24 cellular contexts compared by ENCODE assay signal in the genomic region with DNA sequence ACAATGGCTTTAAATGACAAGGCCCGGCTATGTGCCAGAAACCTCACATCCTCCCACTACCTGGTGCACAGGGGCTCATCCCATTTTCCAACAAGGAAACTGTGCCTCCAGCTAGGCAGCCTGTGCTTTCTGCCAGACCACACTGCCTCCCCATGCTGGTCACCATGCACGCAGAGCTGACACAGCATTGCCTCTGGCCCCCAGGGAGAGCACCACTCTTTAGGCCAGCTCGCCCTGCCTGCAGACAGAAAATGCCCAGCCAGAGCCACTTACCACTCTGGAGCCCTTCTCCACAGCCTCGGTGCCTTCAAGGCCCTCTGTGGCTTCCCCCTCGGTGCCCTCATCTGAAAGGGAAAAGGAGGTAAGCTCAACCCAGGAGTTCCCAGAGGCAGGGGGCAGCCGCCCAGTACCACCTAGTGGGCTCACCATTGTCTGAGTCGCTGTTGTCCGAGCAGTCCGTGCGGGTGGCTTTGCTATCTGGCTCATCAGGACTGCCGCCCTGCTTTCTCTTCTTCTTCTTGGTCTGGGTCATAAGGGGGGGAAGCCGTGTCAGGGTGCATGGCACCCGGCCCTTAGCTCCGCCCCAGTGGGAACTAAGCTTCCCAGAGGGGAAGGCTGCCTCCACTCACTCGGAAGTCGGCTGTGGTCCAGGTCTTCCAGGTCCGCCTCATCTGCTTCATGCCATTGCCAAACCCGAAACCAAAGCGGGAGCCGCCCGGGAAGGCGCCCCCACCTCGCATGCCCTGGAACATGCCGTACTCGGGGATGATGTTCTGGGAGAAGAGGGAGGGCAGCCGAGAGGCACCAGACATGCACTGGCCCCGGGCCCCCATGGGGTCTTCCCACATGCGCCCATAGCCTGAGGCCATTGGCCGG. TPM values are rescaled to one million over a fixed set of nuclear protein-coding genes. Genes with fewer than 3 reads are reported as not detected.
DNase-seq lines count a peak whose midpoint lies in the region; ATAC-seq and TF ChIP-seq lines count a peak whose summit lies in the region.
"Had no signal": no experiment of that assay in that cellular context is flagged by ENCODE, and none has a peak within 500 bp of the region (broad histone marks: within the 10 kb centered on the region; RNA-seq: fewer than 3 reads in every experiment).

No MANE protein-coding gene starts in this region.

- H3K79me2 ChIP-seq in OCI-LY7 (ENCODE audit: insufficient read depth, low read depth, low read length) (peaks cover 24% of the 10 kb centered on the region), Karpas-422 (ENCODE audit: low read length) (peaks cover 57% of the 10 kb centered on the region)

- TF ChIP-seq CTCF in Caco-2 (IDR thresholded peaks at IDR 0.05; ENCODE audit: insufficient read depth in 1 of 2, low read depth in 1 of 2, low read length in 1 of 2, severe bottlenecking in 1 of 2, unreplicated experiment in 1 of 2): no peak
- TF ChIP-seq CTCF in OCI-LY7 (conservative IDR thresholded peaks at IDR 0.05; ENCODE audit: low read length): no peak
- no peak for TF ChIP-seq CTCF in glutamatergic neuron (IDR thresholded peaks at IDR 0.05; ENCODE audit: partially characterized antibody, unreplicated experiment)

- H3K4me1 Mint-ChIP-seq in Caco-2 (ENCODE audit: low read depth, unreplicated experiment) (no peaks in the 10 kb centered on the region), glutamatergic neuron (ENCODE audit: low read depth, unreplicated experiment) (peaks cover 43% of the 10 kb centered on the region)

- H2AFZ ChIP-seq in OCI-LY7 (ENCODE audit: low read length): no peak overlapping the region
- H2AFZ ChIP-seq in Karpas-422 (ENCODE audit: low read length): no peak overlapping the region

- intact Hi-C loops in Caco-2 (cut with micrococcal nuclease; ENCODE audit: unreplicated experiment) (no loop called here), OCI-LY7 (cut with micrococcal nuclease; ENCODE audit: unreplicated experiment) (no loop called here), sciatic nerve (cut with DNase I) (no loop called here)

- BruUV-seq in Caco-2 (replicated peaks; lab: Mats Ljungman, UMichigan): TSS peak; percentile 34
- TSS peak; percentile 35 for BruUV-seq in OCI-LY7 (replicated peaks; lab: Mats Ljungman, UMichigan)

- peak; percentile 55 for ATAC-seq in sciatic nerve
- ATAC-seq: activated CD8-positive, alpha-beta T cell treated with anti-CD3 and anti-CD28 coated beads, Interleukin-2, amount 10 ng/mL, durations not matched to agents 7 days and 5 days; mucosa of descending colon; stimulated activated memory B cell treated with anti-CD40 and anti-IgM and Interleukin-4, amounts not matched to agents 10 μg/mL and 1 μg/mL and 100 μg/mL, for 72 hours had no signal

- POLR2A ChIA-PET in Caco-2 (lab: Charles Lee) (no interaction called here), OCI-LY7 (lab: Charles Lee) (no interaction called here)

- no peak for DNase-seq in Caco-2
- no peak for DNase-seq in OCI-LY7 (ENCODE audit: low spot score)
- DNase-seq in glutamatergic neuron: peak; percentile 47
- DNase-seq in sciatic nerve (ENCODE audit: low spot score): peak; percentile 55
- DNase-seq in dermis blood vessel endothelial cell: no peak
- DNase-seq in erythroblast (lab: John Stamatoyannopoulos, UW): no peak
- DNase-seq in activated naive CD4-positive, alpha-beta T cell treated with Interleukin-2 at 50 U/mL for 16 hours: no peak
- no peak for DNase-seq in Karpas-422
- DNase-seq: activated CD8-positive, alpha-beta T cell treated with anti-CD3 and anti-CD28 coated beads, Interleukin-2, amount 10 ng/mL, durations not matched to agents 7 days and 5 days; activated effector memory CD4-positive, alpha-beta T cell treated with Interleukin-2 at 50 U/mL for 16 hours; activated T-cell treated with anti-CD3 and anti-CD28 coated beads for 4 hours; CD4-positive, CD25-positive, alpha-beta regulatory T cell; DMS153; KBM-7; mucosa of descending colon; NCI-H146; NCI-H524; stimulated activated CD4-positive, alpha-beta T cell treated with anti-CD3 and anti-CD28 coated beads, Interleukin-2, amount 100 ng/mL, for 48 hours had no signal

- CTCF ChIA-PET in Caco-2 (lab: Charles Lee): no interaction called here
- CTCF ChIA-PET in OCI-LY7 (lab: Charles Lee; ENCODE audit: unreplicated experiment): no interaction called here

- TF ChIP-seq POLR2A in erythroblast (IDR thresholded peaks at IDR 0.05; ENCODE audit: low read length): no peak

- H3K36me3 Mint-ChIP-seq in Caco-2 (ENCODE audit: insufficient read depth, unreplicated experiment): peaks cover 68% of the 10 kb centered on the region
- H3K36me3 Mint-ChIP-seq in glutamatergic neuron (ENCODE audit: unreplicated experiment): peaks cover 17% of the 10 kb centered on the region

- no peak overlapping the region for H3K4me3 Mint-ChIP-seq in Caco-2 (ENCODE audit: unreplicated experiment)
- no peak overlapping the region for H3K4me3 Mint-ChIP-seq in glutamatergic neuron (ENCODE audit: unreplicated experiment)
- H3K4me3 Mint-ChIP-seq: activated CD8-positive, alpha-beta T cell treated with anti-CD3 and anti-CD28 coated beads, Interleukin-2, amount 10 ng/mL, durations not matched to agents 7 days and 5 days; brain; CD4-positive, CD25-positive, alpha-beta regulatory T cell; stimulated activated memory B cell treated with anti-CD40 and anti-IgM and Interleukin-4, amounts not matched to agents 10 μg/mL and 1 μg/mL and 100 μg/mL, for 72 hours; T-helper 1 cell treated with Interleukin-12 subunit alpha and Interleukin-12 subunit beta and Interleukin-4 antibody, amounts not matched to agents 30 μg/mL and 1 μg/mL, for 36 hours had no signal

- H3K4me2 ChIP-seq in OCI-LY7 (ENCODE audit: low read length) (no peak overlapping the region), Karpas-422 (ENCODE audit: low read depth, low read length, poor library complexity, severe bottlenecking) (no peak overlapping the region)

- H3K4me3 ChIP-seq in Caco-2 (ENCODE audit: low read depth, low read length) (no peak overlapping the region), OCI-LY7 (ENCODE audit: low read depth, low read length, poor library complexity, severe bottlenecking) (no peak overlapping the region), Karpas-422 (ENCODE audit: low read length) (no peak overlapping the region)
- H3K4me3 ChIP-seq: adrenal gland, mucosa of descending colon, prostate gland, thoracic aorta had no signal

- H3K9ac ChIP-seq in Karpas-422 (ENCODE audit: low read length): no peak overlapping the region

- H3K9me2 ChIP-seq in OCI-LY7 (ENCODE audit: insufficient read depth, low read length) (no peaks in the 10 kb centered on the region), Karpas-422 (replicated peaks; ENCODE audit: insufficient read depth, low read length) (no peaks in the 10 kb centered on the region)

- H3K27me3 ChIP-seq in Caco-2 (replicated peaks; ENCODE audit: control insufficient read depth, insufficient read depth, low read length) (no peaks in the 10 kb centered on the region), Karpas-422 (ENCODE audit: low read length) (no peaks in the 10 kb centered on the region)
- H3K27me3 ChIP-seq: adrenal gland had no signal

- H3K27ac Mint-ChIP-seq in Caco-2 (ENCODE audit: unreplicated experiment) (no peak overlapping the region), glutamatergic neuron (ENCODE audit: unreplicated experiment) (peak overlapping the region; percentile 38)
- H3K27ac Mint-ChIP-seq: activated CD8-positive, alpha-beta T cell treated with anti-CD3 and anti-CD28 coated beads, Interleukin-2, amount 10 ng/mL, durations not matched to agents 7 days and 5 days; brain; T-helper 1 cell treated with Interleukin-12 subunit alpha and Interleukin-12 subunit beta and Interleukin-4 antibody, amounts not matched to agents 30 μg/mL and 1 μg/mL, for 36 hours had no signal

- H3K27ac ChIP-seq in OCI-LY7 (ENCODE audit: low read depth, low read length, poor library complexity, severe bottlenecking): no peak overlapping the region
- no peak overlapping the region for H3K27ac ChIP-seq in Karpas-422 (ENCODE audit: low read length)
- H3K27ac ChIP-seq: thoracic aorta had no signal

- H4K20me1 ChIP-seq in OCI-LY7 (ENCODE audit: insufficient read depth, low read length) (peaks cover 4% of the 10 kb centered on the region; the same call in 1 of the 2 replicates), Karpas-422 (ENCODE audit: insufficient read depth, low read depth, low read length) (peaks cover 30% of the 10 kb centered on the region)

- no peaks in the 10 kb centered on the region for H3K9me3 ChIP-seq in Caco-2
- no peaks in the 10 kb centered on the region for H3K9me3 ChIP-seq in OCI-LY7 (ENCODE audit: low read length)
- H3K9me3 ChIP-seq in Karpas-422 (ENCODE audit: low read length): no peaks in the 10 kb centered on the region
- H3K9me3 ChIP-seq: adrenal gland, mucosa of descending colon, prostate gland, thoracic aorta had no signal

- H3K9me3 Mint-ChIP-seq in Caco-2 (ENCODE audit: unreplicated experiment) (no peaks in the 10 kb centered on the region), glutamatergic neuron (ENCODE audit: unreplicated experiment) (peaks cover 24% of the 10 kb centered on the region)
- H3K9me3 Mint-ChIP-seq: brain; CD4-positive, CD25-positive, alpha-beta regulatory T cell; stimulated activated memory B cell treated with anti-CD40 and anti-IgM and Interleukin-4, amounts not matched to agents 10 μg/mL and 1 μg/mL and 100 μg/mL, for 72 hours; T-helper 1 cell treated with Interleukin-12 subunit alpha and Interleukin-12 subunit beta and Interleukin-4 antibody, amounts not matched to agents 30 μg/mL and 1 μg/mL, for 36 hours had no signal

- H3K27me3 Mint-ChIP-seq in Caco-2 (ENCODE audit: insufficient read depth, unreplicated experiment) (no peaks in the 10 kb centered on the region), glutamatergic neuron (ENCODE audit: unreplicated experiment) (peaks cover 22% of the 10 kb centered on the region)
- H3K27me3 Mint-ChIP-seq: CD4-positive, CD25-positive, alpha-beta regulatory T cell; stimulated activated memory B cell treated with anti-CD40 and anti-IgM and Interleukin-4, amounts not matched to agents 10 μg/mL and 1 μg/mL and 100 μg/mL, for 72 hours had no signal

- H3K36me3 ChIP-seq in Caco-2 (ENCODE audit: control insufficient read depth, insufficient read depth, low read length) (peaks cover 11% of the 10 kb centered on the region), OCI-LY7 (ENCODE audit: insufficient read depth, low read length) (peaks cover 94% of the 10 kb centered on the region), Karpas-422 (ENCODE audit: insufficient read depth, low read length) (peaks cover 22% of the 10 kb centered on the region)

- H3K4me1 ChIP-seq in Caco-2 (no peaks in the 10 kb centered on the region), OCI-LY7 (ENCODE audit: insufficient read depth, low read length, poor library complexity, severe bottlenecking) (peaks cover 12% of the 10 kb centered on the region), Karpas-422 (ENCODE audit: low read length) (peaks cover 9% of the 10 kb centered on the region)
- H3K4me1 ChIP-seq: prostate gland had no signal

RNA-seq across cellular contexts. Expression of a gene that starts 18.0 kb away (rescaled TPM):
- 112 and 127 TPM in 2 replicates for total RNA-seq in Caco-2 (2022)
- total RNA-seq in OCI-LY7 (2014; rRNA removed; shearing (Covaris generic)): 119 and 122 TPM in 2 replicates
- 124 and 143 TPM in 2 replicates for total RNA-seq in OCI-LY7 (2022)
- 354 TPM for total RNA-seq in glutamatergic neuron (ENCODE audit: unreplicated experiment)
- 109 TPM for total RNA-seq in sciatic nerve
- total RNA-seq in dermis blood vessel endothelial cell: 49.0 and 70.8 TPM in 2 replicates
- 82.4 and 108 TPM in 2 replicates for total RNA-seq in Karpas-422 (2014; rRNA removed; shearing (Covaris generic); ENCODE audit: low replicate concordance)

RNA-seq across cellular contexts. Expression of a gene that starts 21.2 kb away (rescaled TPM):
- total RNA-seq in Caco-2 (2022): 53.5 and 53.7 TPM in 2 replicates
- total RNA-seq in OCI-LY7 (2014; rRNA removed; shearing (Covaris generic)): 22.2 and 26.4 TPM in 2 replicates
- total RNA-seq in OCI-LY7 (2022): 51.3 and 52.3 TPM in 2 replicates
- total RNA-seq in glutamatergic neuron (ENCODE audit: unreplicated experiment): 28.9 TPM
- total RNA-seq in sciatic nerve: 51.9 TPM
- 19.9 and 24.2 TPM in 2 replicates for total RNA-seq in dermis blood vessel endothelial cell
- total RNA-seq in Karpas-422 (2014; rRNA removed; shearing (Covaris generic); ENCODE audit: low replicate concordance): 11.7 and 19.9 TPM in 2 replicates

RNA-seq across cellular contexts. Expression of a gene that starts 49.0 kb away (rescaled TPM):
- total RNA-seq in Caco-2 (2022) (37.5 and 38.6 TPM in 2 replicates), OCI-LY7 (2022) (35.9 and 38.3 TPM in 2 replicates), glutamatergic neuron (ENCODE audit: unreplicated experiment) (106 TPM), sciatic nerve (30.2 TPM), dermis blood vessel endothelial cell (9.2 and 14.7 TPM in 2 replicates)
- total RNA-seq in OCI-LY7 (2014; rRNA removed; shearing (Covaris generic)): 13.5 and 16.4 TPM in 2 replicates
- total RNA-seq in Karpas-422 (2014; rRNA removed; shearing (Covaris generic); ENCODE audit: low replicate concordance): 5.3 and 5.4 TPM in 2 replicates

Comparison
In these comparisons a context has a peak if more than half of its experiments do, and no peak if none do; other contexts are left out.
1. DNase-seq: peak in glutamatergic neuron (single experiment) and sciatic nerve (single experiment); none in Caco-2 (0 of 2), OCI-LY7 (single experiment), dermis blood vessel endothelial cell (single experiment), erythroblast (0 of 2), activated naive CD4-positive, alpha-beta T cell treated with Interleukin-2 at 50 U/mL for 16 hours (single experiment) and Karpas-422 (single experiment).